ENCODE assay signal across 18 cellular contexts in the genomic region with DNA sequence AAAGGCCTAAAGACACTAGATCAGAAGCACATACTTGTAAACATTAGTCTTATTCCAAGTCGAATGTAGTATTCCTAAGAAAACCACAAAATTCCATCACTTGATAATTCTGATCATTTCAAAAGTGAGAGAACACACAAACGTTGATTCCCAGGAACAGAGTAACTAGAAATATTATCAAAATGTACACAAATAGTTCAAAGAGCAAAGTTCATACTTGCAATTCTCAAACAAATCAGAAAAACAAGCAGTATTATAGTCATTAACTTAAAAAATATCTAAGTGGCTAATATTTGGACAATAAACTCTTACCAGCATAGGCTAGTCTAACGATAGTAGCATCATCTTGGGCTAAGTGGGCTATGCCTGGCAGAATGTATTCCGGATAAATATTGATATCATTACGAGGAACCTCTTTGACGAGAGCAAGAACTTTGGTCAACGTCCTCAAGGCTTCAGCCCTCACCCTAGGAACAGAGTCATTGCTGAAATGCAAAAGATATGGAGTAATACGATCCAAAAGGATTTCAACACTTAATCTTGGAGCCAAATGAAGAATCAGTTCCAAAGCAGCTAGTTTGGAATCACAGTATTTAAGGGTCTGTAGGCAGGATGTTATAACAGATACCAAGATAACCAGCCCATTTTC.
"Had no signal": no experiment of that assay in that cellular context is flagged by ENCODE, and none has a peak within 500 bp of the region (broad histone marks: within the 10 kb centered on the region; RNA-seq: fewer than 3 reads in every experiment).

No MANE protein-coding gene starts in this region.

- H3K27ac Mint-ChIP-seq: activated CD4-positive, alpha-beta T cell treated with anti-CD3 and anti-CD28 coated beads, Interleukin-2, amount 10 ng/mL, durations not matched to agents 7 days and 5 days; activated naive CD4-positive, alpha-beta T cell treated with anti-CD3 and anti-CD28 coated beads, Interleukin-2, amount 50 U/mL, for 24 hours; endodermal cell; nephron progenitor cell; stimulated activated naive CD8-positive, alpha-beta T cell treated with anti-CD3 and anti-CD28 coated beads, Interleukin-15, Interleukin-2, amounts not matched to agents 100 ng/mL and 50 ng/mL, for 24 hours had no signal

- ATAC-seq: activated CD4-positive, CD25-positive, alpha-beta regulatory T cell treated with anti-CD3 and anti-CD28 coated beads, Interleukin-2, amount 50 U/mL, for 24 hours; activated T-cell treated with anti-CD3 and anti-CD28 coated beads, Interleukin-2, amount 50 U/mL, for 4 hours had no signal

- H3K9me3 Mint-ChIP-seq: activated CD4-positive, alpha-beta T cell treated with anti-CD3 and anti-CD28 coated beads, Interleukin-2, amount 10 ng/mL, durations not matched to agents 7 days and 5 days; activated naive CD4-positive, alpha-beta T cell treated with anti-CD3 and anti-CD28 coated beads, Interleukin-2, amount 50 U/mL, for 24 hours; activated T-cell treated with anti-CD3 and anti-CD28 coated beads, Interleukin-2, amount 50 U/mL, for 4 hours; stimulated activated naive CD8-positive, alpha-beta T cell treated with anti-CD3 and anti-CD28 coated beads, Interleukin-15, Interleukin-2, amounts not matched to agents 100 ng/mL and 50 ng/mL, for 24 hours had no signal

- H3K27me3 ChIP-seq: cardiac muscle cell, vagina had no signal

- H3K4me1 Mint-ChIP-seq: nephron progenitor cell had no signal

- H3K27ac ChIP-seq: cardiac muscle cell, epithelial cell of prostate, skin epidermis, vagina had no signal

- H3K4me3 ChIP-seq: cardiac muscle cell, skin epidermis, vagina had no signal

- H3K9me3 ChIP-seq: vagina had no signal

- DNase-seq: activated CD4-positive, alpha-beta T cell treated with anti-CD3 and anti-CD28 coated beads, Interleukin-2, amount 10 ng/mL, durations not matched to agents 7 days and 5 days; activated CD8-positive, alpha-beta memory T cell treated with anti-CD3 and anti-CD28 coated beads, Interleukin-2, amount 50 U/mL, for 4 hours; activated effector memory CD4-positive, alpha-beta T cell treated with anti-CD3 and anti-CD28 coated beads, Interleukin-2, amount 50 U/mL, for 16 hours; activated T-cell treated with anti-CD3 and anti-CD28 coated beads, Interleukin-2, amount 50 U/mL, for 4 hours; endodermal cell; nephron progenitor cell; nucleus accumbens; stimulated activated CD4-positive, alpha-beta T cell treated with anti-CD3 and anti-CD28 coated beads, Interleukin-15, amount 100 ng/mL, for 24 hours; stimulated activated CD4-positive, alpha-beta T cell treated with anti-CD3 and anti-CD28 coated beads, Interleukin-2, amount 100 ng/mL, for 48 hours; T1000; trophoblast cell had no signal

- H3K4me3 Mint-ChIP-seq: activated CD4-positive, alpha-beta T cell treated with anti-CD3 and anti-CD28 coated beads, Interleukin-2, amount 10 ng/mL, durations not matched to agents 7 days and 5 days; activated naive CD4-positive, alpha-beta T cell treated with anti-CD3 and anti-CD28 coated beads, Interleukin-2, amount 50 U/mL, for 24 hours; activated T-cell treated with anti-CD3 and anti-CD28 coated beads, Interleukin-2, amount 50 U/mL, for 4 hours; endodermal cell; nephron progenitor cell; stimulated activated naive CD8-positive, alpha-beta T cell treated with anti-CD3 and anti-CD28 coated beads, Interleukin-15, Interleukin-2, amounts not matched to agents 100 ng/mL and 50 ng/mL, for 24 hours had no signal

- H3K4me1 ChIP-seq: vagina had no signal

- H3K27me3 Mint-ChIP-seq: activated CD4-positive, alpha-beta T cell treated with anti-CD3 and anti-CD28 coated beads, Interleukin-2, amount 10 ng/mL, durations not matched to agents 7 days and 5 days; activated naive CD4-positive, alpha-beta T cell treated with anti-CD3 and anti-CD28 coated beads, Interleukin-2, amount 50 U/mL, for 24 hours; stimulated activated naive CD8-positive, alpha-beta T cell treated with anti-CD3 and anti-CD28 coated beads, Interleukin-15, Interleukin-2, amounts not matched to agents 100 ng/mL and 50 ng/mL, for 24 hours had no signal
